In genomic region chr6:20217900-20218299, GRCh38 we compare ENCODE assay signal across 18 cellular contexts. TPM values are rescaled to one million over a fixed set of nuclear protein-coding genes. Genes with fewer than 3 reads are reported as not detected.
DNase-seq lines count a peak whose midpoint lies in the region; TF ChIP-seq lines count a peak whose summit lies in the region.
"Had no signal": no experiment of that assay in that cellular context is flagged by ENCODE, and none has a peak within 500 bp of the region (broad histone marks: within the 10 kb centered on the region; RNA-seq: fewer than 3 reads in every experiment).

No MANE protein-coding gene starts in this region.

- DNase-seq in mammary epithelial cell (no peak), globus pallidus (ENCODE audit: low spot score) (peak; percentile 42), type B pancreatic cell (ENCODE audit: extremely low spot score, unreplicated experiment) (no peak), NCI-H2107 treated with DMSO at 0.1 percent for 48 hours (lab: John Stamatoyannopoulos, UW; ENCODE audit: unreplicated experiment) (no peak), PC-9 (no peak)
- DNase-seq in stimulated activated CD4-positive, alpha-beta T cell treated with anti-CD3 and anti-CD28 coated beads, Interleukin-1b, Interleukin-23, amount 100 ng/mL, for 48 hours = no peak
- DNase-seq: activated CD4-positive, alpha-beta T cell treated with anti-CD3 and anti-CD28 coated beads for 36 hours; activated CD8-positive, alpha-beta memory T cell treated with anti-CD3 and anti-CD28 coated beads, Interleukin-2, amount 10 ng/mL, durations not matched to agents 7 days and 5 days; brain microvascular endothelial cell; NCI-H2029 treated with DMSO at 0.1 percent for 48 hours; NCI-H446 treated with DMSO at 0.1 percent for 48 hours; nephron progenitor cell; stimulated activated CD4-positive, alpha-beta T cell treated with anti-CD3 and anti-CD28 coated beads, Interleukin-15, amount 100 ng/mL, for 24 hours had no signal

- H3K27ac Mint-ChIP-seq in type B pancreatic cell = peak overlapping the region; percentile 96
- H3K27ac Mint-ChIP-seq: activated CD4-positive, alpha-beta T cell treated with anti-CD3 and anti-CD28 coated beads for 36 hours; activated CD8-positive, alpha-beta memory T cell treated with anti-CD3 and anti-CD28 coated beads, Interleukin-2, amount 10 ng/mL, durations not matched to agents 7 days and 5 days; activated T-helper 17 cell treated with anti-CD3 and anti-CD28 coated beads, Interleukin-2, amount 50 U/mL, for 72 hours; stimulated activated memory B cell treated with anti-CD40 and anti-IgM and Interleukin-4, amounts not matched to agents 10 μg/mL and 1 μg/mL and 100 μg/mL, for 72 hours had no signal

- CTCF ChIA-PET in mammary epithelial cell (lab: Charles Lee; ENCODE audit: low non-redundant PET) = no interaction called here
- CTCF ChIA-PET in PC-9 (lab: Charles Lee) = no interaction called here

- peak overlapping the region; percentile 57 for H3K4me3 Mint-ChIP-seq in type B pancreatic cell
- H3K4me3 Mint-ChIP-seq: activated CD4-positive, alpha-beta T cell treated with anti-CD3 and anti-CD28 coated beads for 36 hours; activated CD8-positive, alpha-beta memory T cell treated with anti-CD3 and anti-CD28 coated beads, Interleukin-2, amount 10 ng/mL, durations not matched to agents 7 days and 5 days; activated T-helper 17 cell treated with anti-CD3 and anti-CD28 coated beads, Interleukin-2, amount 50 U/mL, for 72 hours; dendritic cell treated with granulocyte-macrophage colony-stimulating factor and Interleukin-4, amounts not matched to agents 40 ng/mL and 50 ng/mL, for 4 days; nephron progenitor cell; stimulated activated memory B cell treated with anti-CD40 and anti-IgM and Interleukin-4, amounts not matched to agents 10 μg/mL and 1 μg/mL and 100 μg/mL, for 72 hours had no signal

- peaks cover 5% of the 10 kb centered on the region for H3K27me3 Mint-ChIP-seq in type B pancreatic cell
- H3K27me3 Mint-ChIP-seq: activated CD4-positive, alpha-beta T cell treated with anti-CD3 and anti-CD28 coated beads for 36 hours; activated CD8-positive, alpha-beta memory T cell treated with anti-CD3 and anti-CD28 coated beads, Interleukin-2, amount 10 ng/mL, durations not matched to agents 7 days and 5 days; activated T-helper 17 cell treated with anti-CD3 and anti-CD28 coated beads, Interleukin-2, amount 50 U/mL, for 72 hours; dendritic cell treated with granulocyte-macrophage colony-stimulating factor and Interleukin-4, amounts not matched to agents 40 ng/mL and 50 ng/mL, for 4 days; stimulated activated memory B cell treated with anti-CD40 and anti-IgM and Interleukin-4, amounts not matched to agents 10 μg/mL and 1 μg/mL and 100 μg/mL, for 72 hours had no signal

- H3K79me2 ChIP-seq in mammary epithelial cell (ENCODE audit: insufficient read depth, low read length) (no peaks in the 10 kb centered on the region), PC-9 (ENCODE audit: low read depth) (no peaks in the 10 kb centered on the region)

- H3K27me3 ChIP-seq in mammary epithelial cell (ENCODE audit: insufficient read depth, low read length) (no peaks in the 10 kb centered on the region), mucosa of rectum (ENCODE audit: control insufficient read depth in 2 of 2, insufficient read depth in 2 of 2, low read length in 2 of 2) (no peaks in the 10 kb centered on the region), PC-9 (ENCODE audit: insufficient read depth, low read depth) (no peaks in the 10 kb centered on the region)
- H3K27me3 ChIP-seq: brain microvascular endothelial cell had no signal

- no peaks in the 10 kb centered on the region for H3K9me3 Mint-ChIP-seq in type B pancreatic cell
- H3K9me3 Mint-ChIP-seq: activated T-helper 17 cell treated with anti-CD3 and anti-CD28 coated beads, Interleukin-2, amount 50 U/mL, for 72 hours; dendritic cell treated with granulocyte-macrophage colony-stimulating factor and Interleukin-4, amounts not matched to agents 40 ng/mL and 50 ng/mL, for 4 days; nephron progenitor cell; stimulated activated memory B cell treated with anti-CD40 and anti-IgM and Interleukin-4, amounts not matched to agents 10 μg/mL and 1 μg/mL and 100 μg/mL, for 72 hours had no signal

- no peak overlapping the region for H3K4me2 ChIP-seq in mammary epithelial cell (ENCODE audit: insufficient read depth, low read depth, low read length)
- no peak overlapping the region for H3K4me2 ChIP-seq in PC-9

- H3K27ac ChIP-seq in mammary epithelial cell (ENCODE audit: insufficient read depth, low read depth, low read length) (no peak overlapping the region), mucosa of rectum (ENCODE audit: low read depth in 2 of 2, low read length in 2 of 2) (peak overlapping the region; percentile 1 to 32), PC-9 (no peak overlapping the region)
- H3K27ac ChIP-seq: brain microvascular endothelial cell had no signal

- no peaks in the 10 kb centered on the region for H3K36me3 Mint-ChIP-seq in type B pancreatic cell
- H3K36me3 Mint-ChIP-seq: activated CD8-positive, alpha-beta memory T cell treated with anti-CD3 and anti-CD28 coated beads, Interleukin-2, amount 10 ng/mL, durations not matched to agents 7 days and 5 days; stimulated activated memory B cell treated with anti-CD40 and anti-IgM and Interleukin-4, amounts not matched to agents 10 μg/mL and 1 μg/mL and 100 μg/mL, for 72 hours had no signal

- no peaks in the 10 kb centered on the region for H3K9me3 ChIP-seq in mammary epithelial cell (replicated peaks; ENCODE audit: insufficient read depth, low read length)
- no peaks in the 10 kb centered on the region for H3K9me3 ChIP-seq in mucosa of rectum (ENCODE audit: control insufficient read depth in 2 of 2, low read length in 2 of 2)
- no peaks in the 10 kb centered on the region for H3K9me3 ChIP-seq in PC-9 (ENCODE audit: insufficient read depth, low read depth)

- no peaks in the 10 kb centered on the region for H3K9me2 ChIP-seq in PC-9 (ENCODE audit: insufficient read depth)

- 35% methylated on average over 2 of the region's 2 CpGs for WGBS in mammary epithelial cell (ENCODE audit: low coverage, missing lambda C conversion rate)

- dilution Hi-C loops in mammary epithelial cell (cut with HindIII; ENCODE audit: low sequenced_read_pairs) = no loop called here

- no peak overlapping the region for H3K4me3 ChIP-seq in mammary epithelial cell (replicated peaks in 1 of 3; ENCODE audit: insufficient read depth in 1 of 3, low read depth in 2 of 3, low read length in 3 of 3)
- no peak overlapping the region for H3K4me3 ChIP-seq in mucosa of rectum (ENCODE audit: low read length in 2 of 2)
- no peak overlapping the region for H3K4me3 ChIP-seq in PC-9
- H3K4me3 ChIP-seq: lung had no signal

- H3K9ac ChIP-seq in mammary epithelial cell (ENCODE audit: insufficient read depth, low read length) (no peak overlapping the region), mucosa of rectum (ENCODE audit: low read depth in 1 of 2, low read length in 2 of 2) (no peak overlapping the region)

- H4K20me1 ChIP-seq in mammary epithelial cell (ENCODE audit: insufficient read depth, low read length) = no peaks in the 10 kb centered on the region
- H4K20me1 ChIP-seq in PC-9 (ENCODE audit: insufficient read depth) = no peaks in the 10 kb centered on the region

- TF ChIP-seq CTCF in mammary epithelial cell (conservative IDR thresholded peaks at IDR 0.05 in 1 of 2, IDR thresholded peaks at IDR 0.05 in 1 of 2; ENCODE audit: extremely low read depth in 1 of 2, insufficient read depth in 1 of 2, low read depth in 1 of 2, low read length in 2 of 2) = no peak
- no peak for TF ChIP-seq CTCF in type B pancreatic cell (conservative IDR thresholded peaks at IDR 0.05)
- no peak for TF ChIP-seq CTCF in PC-9 (conservative IDR thresholded peaks at IDR 0.05)

- no peaks in the 10 kb centered on the region for H3K36me3 ChIP-seq in mammary epithelial cell (ENCODE audit: insufficient read depth, low read length)
- no peaks in the 10 kb centered on the region for H3K36me3 ChIP-seq in mucosa of rectum (ENCODE audit: control insufficient read depth in 2 of 2, insufficient read depth in 2 of 2, low read length in 2 of 2)
- H3K36me3 ChIP-seq in PC-9 (ENCODE audit: low read depth) = no peaks in the 10 kb centered on the region
- H3K36me3 ChIP-seq: brain microvascular endothelial cell had no signal

- intact Hi-C loops in mammary epithelial cell (cut with micrococcal nuclease) (loop anchor here (10.0 kb wide), 2 partner anchors 317 to 803 kb away; partner anchors contain the start of gene CDKAL1), PC-9 (cut with micrococcal nuclease; ENCODE audit: unreplicated experiment) (no loop called here)

- H3K4me1 ChIP-seq in mammary epithelial cell (ENCODE audit: insufficient read depth, low read length) (peaks cover 15% of the 10 kb centered on the region), mucosa of rectum (ENCODE audit: control insufficient read depth in 2 of 2, insufficient read depth in 2 of 2, low read length in 2 of 2) (peaks cover 8 to 25% of the 10 kb centered on the region in 2 donors), PC-9 (replicated peaks; ENCODE audit: insufficient read depth) (peaks cover 9% of the 10 kb centered on the region)

- POLR2A ChIA-PET in PC-9 (lab: Charles Lee; ENCODE audit: unreplicated experiment) = interaction anchor here (0.6 kb wide), 1 partner anchor 19 kb away, joined by 3 read pairs; no protein-coding TSS in a partner anchor

- peaks cover 10% of the 10 kb centered on the region; the same call in 1 of the 2 replicates for H3F3A ChIP-seq in PC-9 (ENCODE audit: insufficient read depth, low read depth)

- peaks cover 31% of the 10 kb centered on the region for H3K4me1 Mint-ChIP-seq in type B pancreatic cell (ENCODE audit: unreplicated experiment)

- in situ Hi-C loops in mammary epithelial cell (cut with MboI; ENCODE audit: low sequenced_read_pairs in 2 of 2) = no loop called here

- BruUV-seq in mammary epithelial cell (replicated peaks; lab: Mats Ljungman, UMichigan) = no TSS peak
- BruUV-seq in PC-9 (replicated peaks; lab: Mats Ljungman, UMichigan) = no TSS peak

- H2AFZ ChIP-seq in mammary epithelial cell (ENCODE audit: low read depth, low read length) (peak overlapping the region; percentile 46), PC-9 (no peak overlapping the region)

RNA-seq across cellular contexts. Expression of gene MBOAT1, which starts 5.6 kb away (rescaled TPM):
- total RNA-seq in mammary epithelial cell (1 to 10 TPM; 2.3 to 8.2 TPM), type B pancreatic cell (ENCODE audit: low replicate concordance) (83.3 and 116 TPM in 2 replicates), PC-9 (2021) (19.7 and 22.0 TPM in 2 replicates)
- polyA plus RNA-seq in mammary epithelial cell = 4.6 TPM
- polyA minus RNA-seq in mammary epithelial cell = 12.7 TPM

Comparison
In these comparisons a context has a peak if more than half of its experiments do, and no peak if none do; other contexts are left out.
1. H3K27ac ChIP-seq: peak in mucosa of rectum (2 of 2); none in mammary epithelial cell (single experiment) and PC-9 (single experiment).